18 cellular contexts compared by ENCODE assay signal in genomic region chr7:32072397-32072796, GRCh38. TPM values are rescaled to one million over a fixed set of nuclear protein-coding genes. Genes with fewer than 3 reads are reported as not detected.
DNase-seq lines count a peak whose midpoint lies in the region; ATAC-seq, FAIRE-seq and TF ChIP-seq lines count a peak whose summit lies in the region.
"Had no signal": no experiment of that assay in that cellular context is flagged by ENCODE, and none has a peak within 500 bp of the region (broad histone marks: within the 10 kb centered on the region; RNA-seq: fewer than 3 reads in every experiment).

No MANE protein-coding gene starts in this region.

- no peak for TF ChIP-seq EP300 in A549 (IDR thresholded peaks at IDR 0.05)

- no peak for TF ChIP-seq POLR2A in A549 (IDR thresholded peaks at IDR 0.05; ENCODE audit: low read length)

- no peak overlapping the region for H3K4me3 ChIP-seq in A549
- no peak overlapping the region for H3K4me3 ChIP-seq in GM12865 (ENCODE audit: low read depth, low read length)
- no peak overlapping the region for H3K4me3 ChIP-seq in astrocyte (ENCODE audit: insufficient read depth, low read depth, low read length)
- H3K4me3 ChIP-seq in right atrium auricular region: no peak overlapping the region
- H3K4me3 ChIP-seq: ascending aorta, SJSA1, spleen had no signal

- CTCF ChIA-PET in A549 (lab: Yijun Ruan, JAX): interaction anchor here (1.9 kb wide), 1 partner anchor 132 kb away, joined by 6 read pairs; no protein-coding TSS in a partner anchor

- peaks cover 2% of the 10 kb centered on the region for H3K4me1 Mint-ChIP-seq in astrocyte (ENCODE audit: low read depth, unreplicated experiment)

- no peaks in the 10 kb centered on the region for H4K20me1 ChIP-seq in astrocyte (ENCODE audit: insufficient read depth, low read length)

- no peak overlapping the region for H3K4me3 Mint-ChIP-seq in astrocyte (ENCODE audit: unreplicated experiment)
- H3K4me3 Mint-ChIP-seq: activated CD8-positive, alpha-beta T cell treated with anti-CD3 and anti-CD28 coated beads, Interleukin-2, amount 10 ng/mL, durations not matched to agents 7 days and 5 days had no signal

- peaks cover 53% of the 10 kb centered on the region for H3K79me2 ChIP-seq in astrocyte (ENCODE audit: insufficient read depth, low read length)

- H3K4me2 ChIP-seq in A549: no peak overlapping the region; the same call in 2 of the 3 replicates
- H3K4me2 ChIP-seq in astrocyte (ENCODE audit: low read length): peak overlapping the region; percentile 93

- no peak overlapping the region for H2AFZ ChIP-seq in astrocyte (ENCODE audit: low read depth, low read length)

- H3K27me3 ChIP-seq in astrocyte (ENCODE audit: insufficient read depth, low read length) (no peaks in the 10 kb centered on the region), right atrium auricular region (no peaks in the 10 kb centered on the region)
- H3K27me3 ChIP-seq: ascending aorta, MG63 had no signal

- H3K9ac ChIP-seq in astrocyte (ENCODE audit: low read length): no peak overlapping the region

- H3K9me3 Mint-ChIP-seq in astrocyte (ENCODE audit: unreplicated experiment): no peaks in the 10 kb centered on the region
- H3K9me3 Mint-ChIP-seq: activated T-helper 2 cell treated with anti-CD3 and anti-CD28 coated beads, Interferon-gamma antibody, Interleukin-2, Interleukin-4, amounts not matched to agents 10 μg/mL and 5 μg/mL and 100 μg/mL, durations not matched to agents 14 hours and 24 hours and 36 hours had no signal

- H3K4me1 ChIP-seq in A549 (peaks cover 29% of the 10 kb centered on the region), astrocyte (ENCODE audit: insufficient read depth, low read length) (peaks cover 5% of the 10 kb centered on the region), right atrium auricular region (peaks cover 0 to 36% of the 10 kb centered on the region in 2 donors)
- H3K4me1 ChIP-seq: ascending aorta, BE2C had no signal

- H3K27ac Mint-ChIP-seq in astrocyte (ENCODE audit: unreplicated experiment): no peak overlapping the region
- H3K27ac Mint-ChIP-seq: activated CD8-positive, alpha-beta T cell treated with anti-CD3 and anti-CD28 coated beads, Interleukin-2, amount 10 ng/mL, durations not matched to agents 7 days and 5 days; activated T-helper 2 cell treated with anti-CD3 and anti-CD28 coated beads, Interferon-gamma antibody, Interleukin-2, Interleukin-4, amounts not matched to agents 10 μg/mL and 5 μg/mL and 100 μg/mL, durations not matched to agents 14 hours and 24 hours and 36 hours had no signal

- no peak for DNase-seq in A549 (ENCODE audit: low read depth in 1 of 2, low spot score in 1 of 2)
- peak; percentile 2 for DNase-seq in GM12865 (ENCODE audit: low read depth)
- DNase-seq in astrocyte (ENCODE audit: low read depth): no peak
- DNase-seq in right atrium auricular region (ENCODE audit: low spot score): no peak
- no peak for DNase-seq in Ammon's horn (ENCODE audit: low spot score)
- DNase-seq in putamen (ENCODE audit: low spot score): no peak
- no peak for DNase-seq in NCI-H1092 treated with DMSO at 0.1 percent for 48 hours (lab: John Stamatoyannopoulos, UW)
- no peak for DNase-seq in NCI-H2107 treated with DMSO at 0.1 percent for 48 hours (lab: John Stamatoyannopoulos, UW; ENCODE audit: unreplicated experiment)
- DNase-seq: activated CD8-positive, alpha-beta T cell treated with anti-CD3 and anti-CD28 coated beads, Interleukin-2, amount 10 ng/mL, durations not matched to agents 7 days and 5 days; BE2C; foreskin fibroblast; MG63; NCI-H2107; spleen had no signal

- 52% methylated on average over 2 of the region's 2 CpGs for WGBS in A549 (ENCODE audit: missing lambda C conversion rate)

- H3K9me3 ChIP-seq in A549 (no peaks in the 10 kb centered on the region), astrocyte (ENCODE audit: insufficient read depth, low read depth, low read length) (no peaks in the 10 kb centered on the region), right atrium auricular region (no peaks in the 10 kb centered on the region)
- H3K9me3 ChIP-seq: ascending aorta, BE2C, MG63, SJSA1, spleen had no signal

- FAIRE-seq in A549 (lab: Jason Lieb, UNC) (no peak), astrocyte (lab: Jason Lieb, UNC) (no peak)
- FAIRE-seq: GM19239 had no signal

- H3K27ac ChIP-seq in A549: no peak overlapping the region
- H3K27ac ChIP-seq in astrocyte (ENCODE audit: low read depth, low read length): no peak overlapping the region
- peak overlapping the region; percentile 86 to 88 for H3K27ac ChIP-seq in right atrium auricular region
- H3K27ac ChIP-seq: ascending aorta, SJSA1, spleen had no signal

- POLR2A ChIA-PET in A549 (lab: Yijun Ruan, JAX): no interaction called here

- ATAC-seq in A549: peak in 1 of 2 experiments; percentile 34; a peak in 1 of 6 replicates
- ATAC-seq: activated CD8-positive, alpha-beta T cell treated with anti-CD3 and anti-CD28 coated beads, Interleukin-2, amount 10 ng/mL, durations not matched to agents 7 days and 5 days had no signal

- no peaks in the 10 kb centered on the region for H3K36me3 Mint-ChIP-seq in astrocyte (ENCODE audit: low read depth, unreplicated experiment)

- H3K36me3 ChIP-seq in astrocyte (ENCODE audit: insufficient read depth, low read length) (no peaks in the 10 kb centered on the region), right atrium auricular region (no peaks in the 10 kb centered on the region)
- H3K36me3 ChIP-seq: ascending aorta, BE2C, SJSA1, spleen had no signal

- peaks cover 20% of the 10 kb centered on the region for H3K27me3 Mint-ChIP-seq in astrocyte (ENCODE audit: low read depth, unreplicated experiment)

- peak; percentile 33 to 42; a peak in 4 of 5 replicates for TF ChIP-seq RAD21 in A549 (conservative IDR thresholded peaks at IDR 0.05 in 1 of 2, IDR thresholded peaks at IDR 0.05 in 1 of 2)

- TF ChIP-seq CTCF in A549 (IDR thresholded peaks at IDR 0.05): peak; percentile 22; the same call in 2 of the 3 replicates
- TF ChIP-seq CTCF in GM12865 (IDR thresholded peaks at IDR 0.05; ENCODE audit: insufficient read depth, low read depth, low read length, missing control alignments): no peak
- TF ChIP-seq CTCF in astrocyte (IDR thresholded peaks at IDR 0.05; ENCODE audit: insufficient read depth, low read depth, low read length): no peak
- TF ChIP-seq CTCF in right atrium auricular region (IDR thresholded peaks at IDR 0.05): no peak

TF ChIP-seq in A549, 52 proteins besides CTCF, POLR2A, EP300 and RAD21:
- TF ChIP-seq SMC3 (IDR thresholded peaks at IDR 0.05) (peak; percentile 35; the same call in 2 of the 3 replicates), CHD4 (IDR thresholded peaks at IDR 0.05; ENCODE audit: borderline replicate concordance) (no peak)

RNA-seq across cellular contexts. Expression of gene PDE1C, which starts 2.2 kb away (rescaled TPM):
- polyA plus RNA-seq in A549 (2011; rRNA removed) (11.0 and 17.0 TPM in 2 replicates), A549 (2017; fragmentation: RNase III; extraction: RNeasy Plus Mini Kit Qiagen cat#74134 plus additional on column Dnase treatment) (8.0 to 8.5 TPM (median 8.1 TPM) in 3 replicates)
- polyA plus RNA-seq in A549 (2012; cell fraction: cytosol; rRNA removed): 3.2 and 3.6 TPM in 2 replicates
- 6.1 and 10.4 TPM in 2 replicates for polyA plus RNA-seq in A549 (2012; cell fraction: nucleus; rRNA removed)
- 42.7 and 54.3 TPM in 2 replicates for polyA minus RNA-seq in A549 (2011; rRNA and poly(A)+ RNA removed)
- total RNA-seq in astrocyte (14.9 and 31.6 TPM in 2 replicates), right atrium auricular region (10 to 100 TPM; 35.7 to 47.8 TPM)
- total RNA-seq: activated CD8-positive, alpha-beta T cell treated with anti-CD3 and anti-CD28 coated beads, Interleukin-2, amount 10 ng/mL, durations not matched to agents 7 days and 5 days; activated T-helper 2 cell treated with anti-CD3 and anti-CD28 coated beads, Interferon-gamma antibody, Interleukin-2, Interleukin-4, amounts not matched to agents 10 μg/mL and 5 μg/mL and 100 μg/mL, durations not matched to agents 14 hours and 24 hours and 36 hours had no signal

Comparison
In these comparisons a context has a peak if more than half of its experiments do, and no peak if none do; other contexts are left out.
1. H3K27ac ChIP-seq: peak in right atrium auricular region (2 of 2); none in A549 (0 of 2) and astrocyte (single experiment).